In the genomic region with DNA sequence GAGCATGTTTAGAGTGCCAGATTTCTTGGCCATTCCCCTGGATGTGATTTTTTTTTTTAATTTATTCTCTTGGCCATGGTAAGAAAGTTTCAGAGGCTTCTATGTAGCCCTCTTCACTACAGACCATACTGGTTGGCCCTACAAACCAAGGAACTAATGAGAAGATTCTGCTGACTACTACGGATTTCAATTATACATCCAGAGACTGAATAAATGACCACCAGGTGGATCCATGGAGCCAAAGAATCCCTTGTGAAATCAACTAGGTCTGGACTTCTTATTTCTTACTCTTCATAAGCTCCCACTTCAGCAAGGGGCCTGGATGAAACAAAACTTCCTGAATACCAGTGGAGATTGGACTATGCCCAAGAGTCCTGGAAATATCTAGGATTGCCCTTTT, we compare ENCODE assay signal across 12 cellular contexts. TPM values are rescaled to one million over a fixed set of nuclear protein-coding genes. Genes with fewer than 3 reads are reported as not detected.
DNase-seq lines count a peak whose midpoint lies in the region; ATAC-seq, FAIRE-seq and TF ChIP-seq lines count a peak whose summit lies in the region.
"Had no signal": no experiment of that assay in that cellular context is flagged by ENCODE, and none has a peak within 500 bp of the region (broad histone marks: within the 10 kb centered on the region; RNA-seq: fewer than 3 reads in every experiment).

No MANE protein-coding gene starts in this region.

- no peak overlapping the region for H2BK5ac ChIP-seq in mesenchymal stem cell (ENCODE audit: low read depth, low read length, poor library complexity, severe bottlenecking)

- no peaks in the 10 kb centered on the region for H3K27me3 ChIP-seq in WERI-Rb-1 (ENCODE audit: insufficient read depth, low read depth, severe bottlenecking)
- no peaks in the 10 kb centered on the region for H3K27me3 ChIP-seq in mesenchymal stem cell (ENCODE audit: control insufficient read depth in 1 of 2, insufficient read depth in 1 of 2, low read length in 2 of 2)
- no peaks in the 10 kb centered on the region for H3K27me3 ChIP-seq in lower lobe of right lung (ENCODE audit: low read depth)
- H3K27me3 ChIP-seq: right lobe of liver had no signal

- no peak overlapping the region for H3K4me2 ChIP-seq in mesenchymal stem cell (ENCODE audit: low read length, poor library complexity, severe bottlenecking)

- no peak overlapping the region for H3K14ac ChIP-seq in mesenchymal stem cell (ENCODE audit: low read length in 2 of 2)

- H2BK120ac ChIP-seq in mesenchymal stem cell (ENCODE audit: low read depth, low read length), result no peak overlapping the region

- H4K8ac ChIP-seq in mesenchymal stem cell (ENCODE audit: low read length), result no peak overlapping the region

- H4K91ac ChIP-seq in mesenchymal stem cell (ENCODE audit: low read length), result no peak overlapping the region

- intact Hi-C loops in CD14-positive monocyte (cut with micrococcal nuclease), result no loop called here
- intact Hi-C loops in lower lobe of right lung (cut with DNase I), result no loop called here

- H2BK12ac ChIP-seq in mesenchymal stem cell (ENCODE audit: low read length in 2 of 2), result no peak overlapping the region

- H3K4ac ChIP-seq in mesenchymal stem cell (ENCODE audit: low read depth in 1 of 2, low read length in 2 of 2), result no peak overlapping the region

- H3K9ac ChIP-seq in mesenchymal stem cell (ENCODE audit: low read length), result no peak overlapping the region

- CTCF ChIA-PET in HEK293T (lab: Yijun Ruan, JAX), result interaction anchor here (1.5 kb wide), 1 partner anchor 18 kb away, joined by 5 read pairs; no protein-coding TSS in a partner anchor

- no peak overlapping the region for H3K4me3 ChIP-seq in WERI-Rb-1 (ENCODE audit: low read depth, low read length)
- no peak overlapping the region for H3K4me3 ChIP-seq in mesenchymal stem cell (ENCODE audit: insufficient read depth in 1 of 2, low read depth in 1 of 2, low read length in 2 of 2)
- H3K4me3 ChIP-seq in lower lobe of right lung, result no peak overlapping the region
- H3K4me3 ChIP-seq: right lobe of liver had no signal

- no peak overlapping the region for H2BK15ac ChIP-seq in mesenchymal stem cell (ENCODE audit: low read depth, poor library complexity, severe bottlenecking)

- no peak overlapping the region for H2AFZ ChIP-seq in mesenchymal stem cell (ENCODE audit: low read depth, low read length)

- TF ChIP-seq CTCF in CD14-positive monocyte (IDR thresholded peaks at IDR 0.05), result peak; percentile 13
- TF ChIP-seq CTCF in WERI-Rb-1 (IDR thresholded peaks at IDR 0.05; ENCODE audit: low read depth, low read length), result 0 out of 2 replicates have a peak, but pooled peaks have one; percentile 4
- no peak for TF ChIP-seq CTCF in lower lobe of right lung (IDR thresholded peaks at IDR 0.05)

- POLR2A ChIA-PET in HEK293T (lab: Yijun Ruan, JAX), result no interaction called here

- no peaks in the 10 kb centered on the region for H3K79me1 ChIP-seq in mesenchymal stem cell (replicated peaks; ENCODE audit: low read length, poor library complexity, severe bottlenecking)

- H3K18ac ChIP-seq in mesenchymal stem cell (ENCODE audit: low read depth in 1 of 2, low read length in 2 of 2), result no peak overlapping the region

- H3K23ac ChIP-seq in mesenchymal stem cell (ENCODE audit: low read length in 2 of 2), result no peak overlapping the region

- 82% methylated on average over 1 of the region's 1 CpG for WGBS in mesenchymal stem cell

- H3K4me1 ChIP-seq in mesenchymal stem cell (ENCODE audit: control insufficient read depth, insufficient read depth, low read depth, low read length), result no peaks in the 10 kb centered on the region
- H3K4me1 ChIP-seq in lower lobe of right lung, result no peaks in the 10 kb centered on the region
- H3K4me1 ChIP-seq: right lobe of liver had no signal

- peaks cover 0 to 3% (median 0%) of the 10 kb centered on the region in 7 donors for H3K9me3 Mint-ChIP-seq in CD14-positive monocyte
- H3K9me3 Mint-ChIP-seq: activated T-cell treated with anti-CD3 and anti-CD28 coated beads, Interleukin-2, amount 50 U/mL, for 4 hours had no signal

- peak; percentile 13 for FAIRE-seq in islet of Langerhans (lab: Jason Lieb, UNC)
- FAIRE-seq: GM12892 had no signal

- peaks cover 2% of the 10 kb centered on the region for H3K4me1 Mint-ChIP-seq in CD14-positive monocyte

- H2AK5ac ChIP-seq in mesenchymal stem cell (ENCODE audit: low read length, severe bottlenecking), result no peak overlapping the region

- H3K36me3 ChIP-seq in WERI-Rb-1, result no peaks in the 10 kb centered on the region
- H3K36me3 ChIP-seq in mesenchymal stem cell (ENCODE audit: control insufficient read depth in 1 of 2, insufficient read depth in 2 of 2, low read depth in 1 of 2, low read length in 2 of 2), result no peaks in the 10 kb centered on the region
- H3K36me3 ChIP-seq in lower lobe of right lung, result no peaks in the 10 kb centered on the region
- H3K36me3 ChIP-seq: right lobe of liver had no signal

- H3K36me3 Mint-ChIP-seq in CD14-positive monocyte, result peaks cover 3% of the 10 kb centered on the region in 2 donors

- DNase-seq in CD14-positive monocyte (ENCODE audit: low spot score), result no peak
- DNase-seq in HT-29 (ENCODE audit: low spot score), result peak; percentile 47
- DNase-seq in WERI-Rb-1, result no peak
- no peak for DNase-seq in mesenchymal stem cell
- no peak for DNase-seq in lower lobe of right lung
- DNase-seq in HEK293T (ENCODE audit: extremely low spot score), result no peak
- no peak for DNase-seq in nucleus accumbens (lab: John Stamatoyannopoulos, UW)
- DNase-seq: activated T-cell treated with anti-CD3 and anti-CD28 coated beads, Interleukin-2, amount 50 U/mL, for 4 hours; NCI-H446 treated with DMSO at 0.1 percent for 48 hours; right lobe of liver had no signal

- H3K27ac ChIP-seq in WERI-Rb-1 (no peak overlapping the region), mesenchymal stem cell (ENCODE audit: low read length, poor library complexity, severe bottlenecking) (no peak overlapping the region), lower lobe of right lung (no peak overlapping the region)
- H3K27ac ChIP-seq: right lobe of liver had no signal

- no peak for ATAC-seq in lower lobe of right lung
- ATAC-seq: activated T-cell treated with anti-CD3 and anti-CD28 coated beads, Interleukin-2, amount 50 U/mL, for 4 hours had no signal

- no peaks in the 10 kb centered on the region for H3K9me3 ChIP-seq in WERI-Rb-1 (ENCODE audit: severe bottlenecking)
- H3K9me3 ChIP-seq in mesenchymal stem cell (ENCODE audit: control insufficient read depth, low read length), result no peaks in the 10 kb centered on the region
- no peaks in the 10 kb centered on the region for H3K9me3 ChIP-seq in lower lobe of right lung
- H3K9me3 ChIP-seq: right lobe of liver had no signal

- H3K27ac Mint-ChIP-seq in CD14-positive monocyte, result no peak overlapping the region

- H3K4me3 Mint-ChIP-seq in CD14-positive monocyte, result no peak overlapping the region
- H3K4me3 Mint-ChIP-seq: activated T-cell treated with anti-CD3 and anti-CD28 coated beads, Interleukin-2, amount 50 U/mL, for 4 hours had no signal

- H3K27me3 Mint-ChIP-seq in CD14-positive monocyte (ENCODE audit: low read depth in 3 of 3), result peaks cover 3 to 8% (median 7%) of the 10 kb centered on the region in 3 donors

TF ChIP-seq in HEK293T, 16 proteins besides CTCF, POLR2A, EP300 and RAD21:
- TF ChIP-seq ZNF384 (IDR thresholded peaks at IDR 0.05) (no peak), SP1 (IDR thresholded peaks at IDR 0.05) (no peak), SUZ12 (IDR thresholded peaks at IDR 0.05) (no peak), FOXM1 (IDR thresholded peaks at IDR 0.05; ENCODE audit: borderline replicate concordance) (no peak), L3MBTL2 (conservative IDR thresholded peaks at IDR 0.05) (no peak), HDGF (IDR thresholded peaks at IDR 0.05; ENCODE audit: borderline replicate concordance) (no peak), FOXA1 (IDR thresholded peaks at IDR 0.05) (no peak), ELF4 (IDR thresholded peaks at IDR 0.05) (no peak), PKNOX1 (IDR thresholded peaks at IDR 0.05) (no peak), FOXK2 (IDR thresholded peaks at IDR 0.05) (no peak), NFRKB (IDR thresholded peaks at IDR 0.05) (no peak), CTBP1 (IDR thresholded peaks at IDR 0.05; ENCODE audit: borderline replicate concordance) (no peak), BHLHE40 (IDR thresholded peaks at IDR 0.05; ENCODE audit: borderline replicate concordance) (no peak), LEF1 (IDR thresholded peaks at IDR 0.05; ENCODE audit: borderline replicate concordance) (no peak), ARNT (IDR thresholded peaks at IDR 0.05) (no peak)

RNA-seq across cellular contexts. Expression of gene ZNF622, which starts 27.6 kb away (rescaled TPM):
- polyA plus RNA-seq in CD14-positive monocyte, result 10 to 100 TPM; 25.8 to 30.1 TPM
- total RNA-seq in HT-29 (2014; rRNA removed; shearing (Covaris generic)), result 42.6 and 46.3 TPM in 2 replicates
- polyA plus RNA-seq in mesenchymal stem cell (2013, experiment 1 of 2), result 40.8 TPM
- polyA plus RNA-seq in mesenchymal stem cell (2013, experiment 2 of 2), result 41.3 TPM
- total RNA-seq in lower lobe of right lung, result 28.1 TPM
